In the genomic region with DNA sequence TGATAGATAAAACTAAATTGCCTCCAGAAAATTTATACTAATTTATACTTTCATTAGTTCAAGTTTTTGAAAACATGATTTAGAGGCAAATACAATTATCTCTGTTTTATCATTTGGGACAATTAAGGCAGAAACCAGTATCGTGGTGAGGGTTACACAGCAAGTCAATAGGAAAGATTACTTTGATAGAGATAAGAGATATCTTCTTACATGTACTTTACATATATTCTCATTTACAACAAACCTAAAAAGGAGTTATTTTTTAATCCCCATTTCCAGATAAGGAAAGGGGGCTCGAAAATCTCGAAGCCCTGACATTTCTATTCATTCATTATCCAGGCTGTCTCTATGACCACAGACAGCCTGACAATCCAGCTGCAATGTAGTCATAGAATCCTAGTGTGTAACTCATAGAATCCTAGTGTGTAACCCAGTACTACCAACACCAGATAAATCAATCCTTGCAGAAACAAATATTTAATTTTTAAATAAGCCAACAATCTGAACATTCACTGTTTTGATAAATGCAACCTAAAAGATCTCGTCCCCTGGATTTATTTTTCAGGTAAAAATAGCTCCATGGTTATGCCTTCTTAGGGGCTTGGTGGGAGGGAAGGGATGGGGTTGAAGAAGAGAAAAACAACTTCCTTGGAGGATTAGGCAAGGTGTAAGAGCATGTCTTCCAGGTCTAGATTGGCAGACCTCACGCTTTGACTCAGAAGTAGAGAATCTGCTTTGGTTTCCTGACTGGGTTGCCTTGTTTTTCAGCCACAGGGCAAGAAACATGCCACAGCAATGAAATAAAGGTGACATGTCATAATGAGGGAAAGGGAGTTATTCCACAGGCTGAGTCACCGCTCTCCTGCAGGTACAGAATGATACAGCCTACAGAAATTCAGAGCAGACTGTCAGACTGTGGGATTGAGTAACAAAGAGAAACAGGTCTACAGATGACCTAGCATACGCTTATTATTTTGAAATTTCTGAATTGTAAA, we compare ENCODE assay signal across 10 cellular contexts. TPM values are rescaled to one million over a fixed set of nuclear protein-coding genes. Genes with fewer than 3 reads are reported as not detected.
DNase-seq lines count a peak whose midpoint lies in the region; ATAC-seq and TF ChIP-seq lines count a peak whose summit lies in the region.
"Had no signal": no experiment of that assay in that cellular context is flagged by ENCODE, and none has a peak within 500 bp of the region (broad histone marks: within the 10 kb centered on the region; RNA-seq: fewer than 3 reads in every experiment).

No MANE protein-coding gene starts in this region.

- no peak overlapping the region for H3K4me3 Mint-ChIP-seq in activated CD4-positive, alpha-beta memory T cell treated with anti-CD3 and anti-CD28 coated beads for 36 hours
- no peak overlapping the region for H3K4me3 Mint-ChIP-seq in activated CD4-positive, alpha-beta memory T cell treated with anti-CD3 and anti-CD28 coated beads, Interleukin-2, amount 10 ng/mL, durations not matched to agents 7 days and 5 days
- H3K4me3 Mint-ChIP-seq: B cell had no signal

- WGBS in SK-N-SH (ENCODE audit: low lambda C conversion rate), result 30% methylated on average over 7 of the region's 7 CpGs

- CTCF ChIA-PET in activated CD4-positive, alpha-beta memory T cell treated with anti-CD3 and anti-CD28 coated beads for 36 hours (lab: Charles Lee), result no interaction called here
- CTCF ChIA-PET in activated CD4-positive, alpha-beta memory T cell treated with anti-CD3 and anti-CD28 coated beads, Interleukin-2, amount 10 ng/mL, durations not matched to agents 7 days and 5 days (lab: Charles Lee), result interaction anchor here (0.6 kb wide), 1 partner anchor 208 kb away, joined by 3 read pairs; no protein-coding TSS in a partner anchor
- CTCF ChIA-PET in SK-N-SH (lab: Yijun Ruan, JAX), result interaction anchor here (1.0 to 1.2 kb wide), 2 partner anchors 11 to 65 kb away, joined by 3 read pairs; no protein-coding TSS in a partner anchor

- peak; percentile 48 for DNase-seq in activated CD4-positive, alpha-beta memory T cell treated with anti-CD3 and anti-CD28 coated beads for 36 hours
- DNase-seq in activated CD4-positive, alpha-beta memory T cell treated with anti-CD3 and anti-CD28 coated beads, Interleukin-2, amount 10 ng/mL, durations not matched to agents 7 days and 5 days, result no peak
- no peak for DNase-seq in SK-N-SH
- DNase-seq in foreskin keratinocyte, result peak; percentile 100
- no peak for DNase-seq in stimulated activated naive CD8-positive, alpha-beta T cell treated with anti-CD3 and anti-CD28 coated beads, Interleukin-15, Interleukin-2, amounts not matched to agents 100 U/mL and 50 U/mL, for 24 hours
- no peak for DNase-seq in NCI-H446 treated with DMSO at 0.1 percent for 48 hours (lab: John Stamatoyannopoulos, UW)
- DNase-seq in C1 segment of cervical spinal cord (lab: John Stamatoyannopoulos, UW), result no peak
- DNase-seq: retina had no signal

- POLR2A ChIA-PET in activated CD4-positive, alpha-beta memory T cell treated with anti-CD3 and anti-CD28 coated beads for 36 hours (lab: Charles Lee), result no interaction called here
- POLR2A ChIA-PET in activated CD4-positive, alpha-beta memory T cell treated with anti-CD3 and anti-CD28 coated beads, Interleukin-2, amount 10 ng/mL, durations not matched to agents 7 days and 5 days (lab: Charles Lee), result no interaction called here
- POLR2A ChIA-PET in SK-N-SH (lab: Yijun Ruan, JAX), result no interaction called here

- no peaks in the 10 kb centered on the region for H3K9me3 Mint-ChIP-seq in activated CD4-positive, alpha-beta memory T cell treated with anti-CD3 and anti-CD28 coated beads for 36 hours
- no peaks in the 10 kb centered on the region for H3K9me3 Mint-ChIP-seq in activated CD4-positive, alpha-beta memory T cell treated with anti-CD3 and anti-CD28 coated beads, Interleukin-2, amount 10 ng/mL, durations not matched to agents 7 days and 5 days

- TF ChIP-seq CTCF in SK-N-SH (IDR thresholded peaks at IDR 0.05) (no peak), foreskin keratinocyte (conservative IDR thresholded peaks at IDR 0.05) (no peak)

- no peak for TF ChIP-seq RAD21 in SK-N-SH (IDR thresholded peaks at IDR 0.05; ENCODE audit: low read length)

- H3K27ac ChIP-seq in SK-N-SH (ENCODE audit: low read depth in 2 of 2, low read length in 1 of 2) (peak overlapping the region; percentile 53 to 97), foreskin keratinocyte (peak overlapping the region; percentile 58)

- ATAC-seq in foreskin keratinocyte, result peak; percentile 97
- peak; percentile 46 for ATAC-seq in stimulated activated naive CD8-positive, alpha-beta T cell treated with anti-CD3 and anti-CD28 coated beads, Interleukin-15, Interleukin-2, amounts not matched to agents 100 U/mL and 50 U/mL, for 24 hours
- ATAC-seq in GM21528 (IDR thresholded peaks at IDR 0.05; ENCODE audit: low FRiP score, unreplicated experiment), result no peak

- H3K4me3 ChIP-seq in SK-N-SH (ENCODE audit: low read depth in 2 of 2, low read length in 1 of 2), result no peak overlapping the region

- H3K36me3 Mint-ChIP-seq in activated CD4-positive, alpha-beta memory T cell treated with anti-CD3 and anti-CD28 coated beads for 36 hours, result no peaks in the 10 kb centered on the region
- no peaks in the 10 kb centered on the region for H3K36me3 Mint-ChIP-seq in activated CD4-positive, alpha-beta memory T cell treated with anti-CD3 and anti-CD28 coated beads, Interleukin-2, amount 10 ng/mL, durations not matched to agents 7 days and 5 days (ENCODE audit: low read depth)

- no peak overlapping the region for H3K27ac Mint-ChIP-seq in activated CD4-positive, alpha-beta memory T cell treated with anti-CD3 and anti-CD28 coated beads for 36 hours
- no peak overlapping the region for H3K27ac Mint-ChIP-seq in activated CD4-positive, alpha-beta memory T cell treated with anti-CD3 and anti-CD28 coated beads, Interleukin-2, amount 10 ng/mL, durations not matched to agents 7 days and 5 days
- H3K27ac Mint-ChIP-seq: B cell had no signal

- no peaks in the 10 kb centered on the region for H3K9me3 ChIP-seq in SK-N-SH

- peak overlapping the region; percentile 2; the same call in 1 of the 2 replicates for H3K4me2 ChIP-seq in SK-N-SH

- H3F3A ChIP-seq in SK-N-SH (replicated peaks; ENCODE audit: insufficient read depth), result peaks cover 3% of the 10 kb centered on the region

- H3K79me2 ChIP-seq in SK-N-SH (ENCODE audit: insufficient read depth), result no peaks in the 10 kb centered on the region; the same call in 1 of the 2 replicates

- H3K9ac ChIP-seq in SK-N-SH, result peak overlapping the region; percentile 7; the same call in 1 of the 2 replicates

- peaks cover 6% of the 10 kb centered on the region for H3K4me1 Mint-ChIP-seq in activated CD4-positive, alpha-beta memory T cell treated with anti-CD3 and anti-CD28 coated beads for 36 hours (ENCODE audit: low read depth)
- peaks cover 6% of the 10 kb centered on the region for H3K4me1 Mint-ChIP-seq in activated CD4-positive, alpha-beta memory T cell treated with anti-CD3 and anti-CD28 coated beads, Interleukin-2, amount 10 ng/mL, durations not matched to agents 7 days and 5 days
- H3K4me1 Mint-ChIP-seq: B cell had no signal

- no peaks in the 10 kb centered on the region for H4K20me1 ChIP-seq in SK-N-SH (ENCODE audit: insufficient read depth)

- no peaks in the 10 kb centered on the region for H3K27me3 ChIP-seq in SK-N-SH (ENCODE audit: insufficient read depth)
- no peaks in the 10 kb centered on the region for H3K27me3 ChIP-seq in foreskin keratinocyte

- H3K27me3 Mint-ChIP-seq in activated CD4-positive, alpha-beta memory T cell treated with anti-CD3 and anti-CD28 coated beads for 36 hours, result peaks cover 2% of the 10 kb centered on the region
- H3K27me3 Mint-ChIP-seq in activated CD4-positive, alpha-beta memory T cell treated with anti-CD3 and anti-CD28 coated beads, Interleukin-2, amount 10 ng/mL, durations not matched to agents 7 days and 5 days, result no peaks in the 10 kb centered on the region
- H3K27me3 Mint-ChIP-seq: B cell had no signal

- TF ChIP-seq EP300 in SK-N-SH (IDR thresholded peaks at IDR 0.05; ENCODE audit: borderline replicate concordance in 1 of 2, low read depth in 1 of 2, low read length in 1 of 2), result peak; percentile 50 to 89; a peak in 3 of 4 replicates

- H3K4me1 ChIP-seq in SK-N-SH (ENCODE audit: control insufficient read depth in 1 of 2, insufficient read depth in 2 of 2, low read depth in 1 of 2, low read length in 1 of 2) (peaks cover 11 to 40% of the 10 kb centered on the region in 2 experiments; a peak in 3 of 4 replicates), foreskin keratinocyte (peaks cover 30% of the 10 kb centered on the region)

- no peaks in the 10 kb centered on the region for H3K9me2 ChIP-seq in SK-N-SH

- no peak overlapping the region for H2AFZ ChIP-seq in SK-N-SH (ENCODE audit: low read depth)

- intact Hi-C loops in activated CD4-positive, alpha-beta memory T cell treated with anti-CD3 and anti-CD28 coated beads for 36 hours (cut with micrococcal nuclease), result no loop called here

- H3K36me3 ChIP-seq in SK-N-SH (replicated peaks in 1 of 2; ENCODE audit: control insufficient read depth in 1 of 2, insufficient read depth in 2 of 2, low read length in 1 of 2), result no peaks in the 10 kb centered on the region

TF ChIP-seq in SK-N-SH, 30 proteins besides CTCF, POLR2A, EP300 and RAD21 (continues in another document):
- no peak for TF ChIP-seq RFX5 (IDR thresholded peaks at IDR 0.05; ENCODE audit: low read length)
- TF ChIP-seq FOSL2 (IDR thresholded peaks at IDR 0.05; ENCODE audit: borderline replicate concordance, low read depth), result peak; percentile 92
- TF ChIP-seq, protein P1, sequence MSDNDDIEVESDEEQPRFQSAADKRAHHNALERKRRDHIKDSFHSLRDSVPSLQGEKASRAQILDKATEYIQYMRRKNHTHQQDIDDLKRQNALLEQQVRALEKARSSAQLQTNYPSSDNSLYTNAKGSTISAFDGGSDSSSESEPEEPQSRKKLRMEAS (IDR thresholded peaks at IDR 0.05; ENCODE audit: low read depth), result peak; percentile 49; the same call in 1 of the 2 replicates
- TF ChIP-seq, protein P2, sequence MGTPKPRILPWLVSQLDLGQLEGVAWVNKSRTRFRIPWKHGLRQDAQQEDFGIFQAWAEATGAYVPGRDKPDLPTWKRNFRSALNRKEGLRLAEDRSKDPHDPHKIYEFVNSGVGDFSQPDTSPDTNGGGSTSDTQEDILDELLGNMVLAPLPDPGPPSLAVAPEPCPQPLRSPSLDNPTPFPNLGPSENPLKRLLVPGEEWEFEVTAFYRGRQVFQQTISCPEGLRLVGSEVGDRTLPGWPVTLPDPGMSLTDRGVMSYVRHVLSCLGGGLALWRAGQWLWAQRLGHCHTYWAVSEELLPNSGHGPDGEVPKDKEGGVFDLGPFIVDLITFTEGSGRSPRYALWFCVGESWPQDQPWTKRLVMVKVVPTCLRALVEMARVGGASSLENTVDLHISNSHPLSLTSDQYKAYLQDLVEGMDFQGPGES (IDR thresholded peaks at IDR 0.05; ENCODE audit: low read depth, low read length), result no peak

RNA-seq across cellular contexts. Expression of a gene that starts 45.6 kb away (rescaled TPM):
- 100 to 1,000 TPM; 139 to 147 TPM for total RNA-seq in activated CD4-positive, alpha-beta memory T cell treated with anti-CD3 and anti-CD28 coated beads for 36 hours
- 100 to 1,000 TPM; 117 to 125 TPM for total RNA-seq in activated CD4-positive, alpha-beta memory T cell treated with anti-CD3 and anti-CD28 coated beads, Interleukin-2, amount 10 ng/mL, durations not matched to agents 7 days and 5 days
- polyA plus RNA-seq in SK-N-SH (2012; rRNA removed) (40.3 and 73.9 TPM in 2 replicates), foreskin keratinocyte (42.9 and 52.8 TPM in 2 replicates)
- polyA plus RNA-seq in SK-N-SH (2012; cell fraction: cytosol; rRNA removed), result 28.1 and 46.6 TPM in 2 replicates
- 73.9 and 167 TPM in 2 replicates for polyA plus RNA-seq in SK-N-SH (2012; cell fraction: nucleus; rRNA removed)
- 103 and 108 TPM in 2 replicates for total RNA-seq in foreskin keratinocyte

Comparison
In these comparisons a context has a peak if more than half of its experiments do, and no peak if none do; other contexts are left out.
1. DNase-seq: peak in activated CD4-positive, alpha-beta memory T cell treated with anti-CD3 and anti-CD28 coated beads for 36 hours (single experiment) and foreskin keratinocyte (2 of 2); none in activated CD4-positive, alpha-beta memory T cell treated with anti-CD3 and anti-CD28 coated beads, Interleukin-2, amount 10 ng/mL, durations not matched to agents 7 days and 5 days (single experiment), SK-N-SH (single experiment), stimulated activated naive CD8-positive, alpha-beta T cell treated with anti-CD3 and anti-CD28 coated beads, Interleukin-15, Interleukin-2, amounts not matched to agents 100 U/mL and 50 U/mL, for 24 hours (single experiment), NCI-H446 treated with DMSO at 0.1 percent for 48 hours (single experiment) and C1 segment of cervical spinal cord (0 of 14).